ENCODE assay signal across 13 cellular contexts in genomic region chr19:12749938-12750521, GRCh38. TPM values are rescaled to one million over a fixed set of nuclear protein-coding genes. Genes with fewer than 3 reads are reported as not detected.
DNase-seq lines count a peak whose midpoint lies in the region; ATAC-seq and TF ChIP-seq lines count a peak whose summit lies in the region.
"Had no signal": no experiment of that assay in that cellular context is flagged by ENCODE, and none has a peak within 500 bp of the region (broad histone marks: within the 10 kb centered on the region; RNA-seq: fewer than 3 reads in every experiment).

No MANE protein-coding gene starts in this region.

- H3K27ac ChIP-seq in A673 (ENCODE audit: low read depth, low read length, poor library complexity, severe bottlenecking) (no peak overlapping the region), GM23338 (ENCODE audit: low read depth) (no peak overlapping the region), SK-N-MC (no peak overlapping the region)
- H3K27ac ChIP-seq in effector memory CD4-positive, alpha-beta T cell (ENCODE audit: insufficient read depth, low read length, poor library complexity, severe bottlenecking): no peak overlapping the region
- H3K27ac ChIP-seq: parathyroid adenoma had no signal

- H3K36me3 ChIP-seq in A673 (ENCODE audit: insufficient read depth, low read length, poor library complexity, severe bottlenecking) (peaks cover 18% of the 10 kb centered on the region), GM23338 (ENCODE audit: insufficient read depth) (no peaks in the 10 kb centered on the region), SK-N-MC (ENCODE audit: insufficient read depth, low read length) (peaks cover 12% of the 10 kb centered on the region; the same call in 1 of the 2 replicates)
- peaks cover 28% of the 10 kb centered on the region for H3K36me3 ChIP-seq in effector memory CD4-positive, alpha-beta T cell (ENCODE audit: control insufficient read depth, insufficient read depth, low read length)

- H3K9ac ChIP-seq in SK-N-MC (ENCODE audit: insufficient read length): no peak overlapping the region
- H3K9ac ChIP-seq: parathyroid adenoma had no signal

- POLR2A ChIA-PET in A673 (lab: Charles Lee; ENCODE audit: low non-redundant PET): no interaction called here

- DNase-seq in A673 (ENCODE audit: low spot score) (peak; percentile 59), GM23338 (ENCODE audit: low spot score) (peak; percentile 42), SK-N-MC (ENCODE audit: low read depth, low spot score) (no peak), fibroblast of villous mesenchyme (ENCODE audit: low read depth) (peak; percentile 64), cerebellum (ENCODE audit: low spot score) (no peak), occipital lobe (lab: John Stamatoyannopoulos, UW) (no peak)
- DNase-seq in effector memory CD4-positive, alpha-beta T cell: no peak
- DNase-seq: activated effector memory CD4-positive, alpha-beta T cell treated with anti-CD3 and anti-CD28 coated beads, Interleukin-2, amount 50 U/mL, for 16 hours; immature natural killer cell; NCI-H82 had no signal

- no peak overlapping the region for H3K27ac Mint-ChIP-seq in GM23338
- H3K27ac Mint-ChIP-seq: immature natural killer cell had no signal

- peaks cover 14% of the 10 kb centered on the region; the same call in 2 of the 3 replicates for H3K4me1 Mint-ChIP-seq in GM23338

- H3K27me3 Mint-ChIP-seq in GM23338 (ENCODE audit: insufficient read depth, low read depth, poor library complexity): peaks cover 18% of the 10 kb centered on the region

- CTCF ChIA-PET in A673 (lab: Charles Lee): interaction anchor here (0.6 kb wide), 1 partner anchor 11 kb away, joined by 5 read pairs; no protein-coding TSS in a partner anchor

- H3K4me3 ChIP-seq in A673 (ENCODE audit: low read depth, low read length, poor library complexity, severe bottlenecking): no peak overlapping the region
- H3K4me3 ChIP-seq in GM23338: no peak overlapping the region
- H3K4me3 ChIP-seq in SK-N-MC: peak overlapping the region; percentile 57
- H3K4me3 ChIP-seq in fibroblast of villous mesenchyme (ENCODE audit: low read depth, low read length): peak overlapping the region; percentile 36
- no peak overlapping the region for H3K4me3 ChIP-seq in effector memory CD4-positive, alpha-beta T cell (ENCODE audit: insufficient read depth, low read depth, low read length, poor library complexity, severe bottlenecking)

- H3F3A ChIP-seq in GM23338 (replicated peaks; ENCODE audit: low read depth): no peaks in the 10 kb centered on the region

- H3K27me3 ChIP-seq in A673 (replicated peaks; ENCODE audit: insufficient read depth, low read depth, low read length, poor library complexity) (peaks cover 9% of the 10 kb centered on the region), GM23338 (ENCODE audit: insufficient read depth) (peaks cover 11% of the 10 kb centered on the region; the same call in 1 of the 2 replicates)
- peaks cover 4% of the 10 kb centered on the region for H3K27me3 ChIP-seq in effector memory CD4-positive, alpha-beta T cell (replicated peaks; ENCODE audit: control insufficient read depth, insufficient read depth, low read length, poor library complexity, severe bottlenecking)

- H3K9me2 ChIP-seq in GM23338 (ENCODE audit: insufficient read depth): no peaks in the 10 kb centered on the region

- H3K36me3 Mint-ChIP-seq in GM23338 (ENCODE audit: low read depth): peaks cover 32% of the 10 kb centered on the region

- no peaks in the 10 kb centered on the region for H3K9me3 Mint-ChIP-seq in GM23338

- TF ChIP-seq CTCF in A673 (conservative IDR thresholded peaks at IDR 0.05; ENCODE audit: low read depth, low read length) (no peak), GM23338 (conservative IDR thresholded peaks at IDR 0.05; ENCODE audit: low read depth in 2 of 2) (no peak), fibroblast of villous mesenchyme (IDR thresholded peaks at IDR 0.05; ENCODE audit: insufficient read depth, low read depth, low read length) (no peak)

- H3K4me2 ChIP-seq in GM23338: no peak overlapping the region

- H2AFZ ChIP-seq in GM23338: 0 out of 2 replicates have a peak overlapping the region, but pooled peaks have one; percentile 18
- H2AFZ ChIP-seq: parathyroid adenoma had no signal

- H4K20me1 ChIP-seq in GM23338 (replicated peaks; ENCODE audit: insufficient read depth): no peaks in the 10 kb centered on the region; the same call in 1 of the 2 replicates

- H3K4me1 ChIP-seq in A673 (ENCODE audit: insufficient read depth, low read length, poor library complexity, severe bottlenecking): peaks cover 27% of the 10 kb centered on the region
- H3K4me1 ChIP-seq in GM23338 (ENCODE audit: insufficient read depth): no peaks in the 10 kb centered on the region; the same call in 1 of the 2 replicates
- H3K4me1 ChIP-seq in effector memory CD4-positive, alpha-beta T cell (ENCODE audit: control insufficient read depth, insufficient read depth, low read length, poor library complexity, severe bottlenecking): no peaks in the 10 kb centered on the region
- H3K4me1 ChIP-seq: parathyroid adenoma had no signal

- no peaks in the 10 kb centered on the region for H3K79me2 ChIP-seq in GM23338 (replicated peaks; ENCODE audit: insufficient read depth)
- H3K79me2 ChIP-seq: parathyroid adenoma had no signal

- ATAC-seq in GM23338 (no peak), GM18861 (IDR thresholded peaks at IDR 0.05; ENCODE audit: unreplicated experiment) (no peak)

- H3K9me3 ChIP-seq in A673 (ENCODE audit: low read depth, low read length, poor library complexity, severe bottlenecking) (no peaks in the 10 kb centered on the region), SK-N-MC (ENCODE audit: low read depth, low read length) (no peaks in the 10 kb centered on the region)
- H3K9me3 ChIP-seq in effector memory CD4-positive, alpha-beta T cell (ENCODE audit: control insufficient read depth, low read length): peaks cover 6% of the 10 kb centered on the region

- no peak overlapping the region; the same call in 2 of the 3 replicates for H3K4me3 Mint-ChIP-seq in GM23338

- BruUV-seq in A673 (replicated peaks; lab: Mats Ljungman, UMichigan): no TSS peak

- intact Hi-C loops in A673 (cut with micrococcal nuclease; ENCODE audit: unreplicated experiment): no loop called here

TF ChIP-seq in GM23338, 12 proteins besides CTCF, POLR2A, EP300 and RAD21 (continues in another document):
- TF ChIP-seq EZH2phosphoT487 (IDR thresholded peaks at IDR 0.05; ENCODE audit: unreplicated experiment) (no peak), STAT1 (IDR thresholded peaks at IDR 0.05; ENCODE audit: unreplicated experiment) (no peak), ZNF114 (CRISPR knock-in tag; IDR thresholded peaks at IDR 0.05) (no peak), POLR2AphosphoS5 (IDR thresholded peaks at IDR 0.05; ENCODE audit: low read depth) (no peak), EZH2 (IDR thresholded peaks at IDR 0.05; ENCODE audit: low read depth, unreplicated experiment) (no peak), JUNB (IDR thresholded peaks at IDR 0.05; ENCODE audit: unreplicated experiment) (no peak)
- TF ChIP-seq, protein P1, sequence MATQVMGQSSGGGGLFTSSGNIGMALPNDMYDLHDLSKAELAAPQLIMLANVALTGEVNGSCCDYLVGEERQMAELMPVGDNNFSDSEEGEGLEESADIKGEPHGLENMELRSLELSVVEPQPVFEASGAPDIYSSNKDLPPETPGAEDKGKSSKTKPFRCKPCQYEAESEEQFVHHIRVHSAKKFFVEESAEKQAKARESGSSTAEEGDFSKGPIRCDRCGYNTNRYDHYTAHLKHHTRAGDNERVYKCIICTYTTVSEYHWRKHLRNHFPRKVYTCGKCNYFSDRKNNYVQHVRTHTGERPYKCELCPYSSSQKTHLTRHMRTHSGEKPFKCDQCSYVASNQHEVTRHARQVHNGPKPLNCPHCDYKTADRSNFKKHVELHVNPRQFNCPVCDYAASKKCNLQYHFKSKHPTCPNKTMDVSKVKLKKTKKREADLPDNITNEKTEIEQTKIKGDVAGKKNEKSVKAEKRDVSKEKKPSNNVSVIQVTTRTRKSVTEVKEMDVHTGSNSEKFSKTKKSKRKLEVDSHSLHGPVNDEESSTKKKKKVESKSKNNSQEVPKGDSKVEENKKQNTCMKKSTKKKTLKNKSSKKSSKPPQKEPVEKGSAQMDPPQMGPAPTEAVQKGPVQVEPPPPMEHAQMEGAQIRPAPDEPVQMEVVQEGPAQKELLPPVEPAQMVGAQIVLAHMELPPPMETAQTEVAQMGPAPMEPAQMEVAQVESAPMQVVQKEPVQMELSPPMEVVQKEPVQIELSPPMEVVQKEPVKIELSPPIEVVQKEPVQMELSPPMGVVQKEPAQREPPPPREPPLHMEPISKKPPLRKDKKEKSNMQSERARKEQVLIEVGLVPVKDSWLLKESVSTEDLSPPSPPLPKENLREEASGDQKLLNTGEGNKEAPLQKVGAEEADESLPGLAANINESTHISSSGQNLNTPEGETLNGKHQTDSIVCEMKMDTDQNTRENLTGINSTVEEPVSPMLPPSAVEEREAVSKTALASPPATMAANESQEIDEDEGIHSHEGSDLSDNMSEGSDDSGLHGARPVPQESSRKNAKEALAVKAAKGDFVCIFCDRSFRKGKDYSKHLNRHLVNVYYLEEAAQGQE (IDR thresholded peaks at IDR 0.05; ENCODE audit: unreplicated experiment): no peak

RNA-seq across cellular contexts. Expression of gene BEST2, which starts 1.6 kb away (rescaled TPM):
- 0.13 TPM in 1 of 2 replicates, not detected in the other for total RNA-seq in A673 (2021)
- 7.5 and 10.4 TPM in 2 replicates for total RNA-seq in GM23338 (2014; rRNA removed; shearing (Covaris generic))
- 1.2 and 1.3 TPM in 2 replicates for polyA plus RNA-seq in GM23338 (2016; fragmentation: Nextera tagmentation; extraction: Ambion mirVana)
- not detected in 2 replicates for total RNA-seq in fibroblast of villous mesenchyme
- total RNA-seq in cerebellum: not detected
- 0.16 TPM for total RNA-seq in occipital lobe
- total RNA-seq: urinary bladder had no signal
- polyA plus RNA-seq: immature natural killer cell, urinary bladder had no signal

RNA-seq across cellular contexts. Expression of gene GET3, which starts 12.7 kb away (rescaled TPM):
- total RNA-seq in A673 (2021) (91.7 and 92.6 TPM in 2 replicates), fibroblast of villous mesenchyme (79.2 and 82.5 TPM in 2 replicates), cerebellum (34.1 TPM), occipital lobe (59.3 TPM)
- 75.3 and 109 TPM in 2 replicates for total RNA-seq in GM23338 (2014; rRNA removed; shearing (Covaris generic))
- polyA plus RNA-seq in GM23338 (2016; fragmentation: Nextera tagmentation; extraction: Ambion mirVana): 89.5 and 90.4 TPM in 2 replicates

RNA-seq across cellular contexts. Expression of gene TRIR, which starts 15.5 kb away (rescaled TPM):
- 238 and 259 TPM in 2 replicates for total RNA-seq in A673 (2021)
- total RNA-seq in GM23338 (2014; rRNA removed; shearing (Covaris generic)): 170 and 171 TPM in 2 replicates
- polyA plus RNA-seq in GM23338 (2016; fragmentation: Nextera tagmentation; extraction: Ambion mirVana): 254 and 257 TPM in 2 replicates
- 127 and 153 TPM in 2 replicates for total RNA-seq in fibroblast of villous mesenchyme
- total RNA-seq in cerebellum: 76.4 TPM
- 138 TPM for total RNA-seq in occipital lobe

RNA-seq across cellular contexts. Expression of gene HOOK2, which starts 25.3 kb away (rescaled TPM):
- total RNA-seq in A673 (2021): 25.8 and 34.1 TPM in 2 replicates
- total RNA-seq in GM23338 (2014; rRNA removed; shearing (Covaris generic)): 85.3 and 86.4 TPM in 2 replicates
- polyA plus RNA-seq in GM23338 (2016; fragmentation: Nextera tagmentation; extraction: Ambion mirVana): 46.9 and 56.9 TPM in 2 replicates
- 12.2 and 15.1 TPM in 2 replicates for total RNA-seq in fibroblast of villous mesenchyme
- 21.7 TPM for total RNA-seq in cerebellum
- total RNA-seq in occipital lobe: 20.3 TPM

RNA-seq across cellular contexts. Expression of gene TNPO2, which starts 26.3 kb away (rescaled TPM):
- total RNA-seq in A673 (2021) (121 and 150 TPM in 2 replicates), fibroblast of villous mesenchyme (36.7 and 53.1 TPM in 2 replicates), cerebellum (92.3 TPM), occipital lobe (54.0 TPM)
- 83.0 and 85.9 TPM in 2 replicates for total RNA-seq in GM23338 (2014; rRNA removed; shearing (Covaris generic))
- 35.8 and 37.1 TPM in 2 replicates for polyA plus RNA-seq in GM23338 (2016; fragmentation: Nextera tagmentation; extraction: Ambion mirVana)

Comparison
In these comparisons a context has a peak if more than half of its experiments do, and no peak if none do; other contexts are left out.
1. DNase-seq: peak in A673 (single experiment), GM23338 (single experiment) and fibroblast of villous mesenchyme (single experiment); none in SK-N-MC (single experiment), effector memory CD4-positive, alpha-beta T cell (0 of 3), cerebellum (single experiment) and occipital lobe (single experiment).
2. H3K4me3 ChIP-seq: peak in SK-N-MC (single experiment) and fibroblast of villous mesenchyme (single experiment); none in A673 (single experiment), GM23338 (single experiment) and effector memory CD4-positive, alpha-beta T cell (single experiment).